ENCODE assay signal across 20 cellular contexts in genomic region chr4:1471443-1472147, GRCh38.
DNase-seq lines count a peak whose midpoint lies in the region; ATAC-seq and TF ChIP-seq lines count a peak whose summit lies in the region.
"Had no signal": no experiment of that assay in that cellular context is flagged by ENCODE, and none has a peak within 500 bp of the region (broad histone marks: within the 10 kb centered on the region; RNA-seq: fewer than 3 reads in every experiment).

No MANE protein-coding gene starts in this region.

- H3K9me3 Mint-ChIP-seq in CD14-positive monocyte (peaks cover 2 to 17% (median 7%) of the 10 kb centered on the region in 7 donors), glutamatergic neuron (ENCODE audit: unreplicated experiment) (peaks cover 11% of the 10 kb centered on the region)

- H3K4me2 ChIP-seq in mammary epithelial cell (ENCODE audit: insufficient read depth, low read depth, low read length): no peak overlapping the region

- WGBS in mammary epithelial cell (ENCODE audit: low coverage, missing lambda C conversion rate): 11% methylated on average over 18 of the region's 55 CpGs

- BruUV-seq in Panc1 (replicated peaks; lab: Mats Ljungman, UMichigan) (no TSS peak), mammary epithelial cell (replicated peaks; lab: Mats Ljungman, UMichigan) (no TSS peak)

- no peak overlapping the region for H2AFZ ChIP-seq in mammary epithelial cell (ENCODE audit: low read depth, low read length)

- H3K27ac Mint-ChIP-seq in CD14-positive monocyte (no peak overlapping the region), glutamatergic neuron (ENCODE audit: unreplicated experiment) (no peak overlapping the region)
- H3K27ac Mint-ChIP-seq: activated naive CD4-positive, alpha-beta T cell treated with anti-CD3 and anti-CD28 coated beads, Interleukin-2, amount 50 U/mL, for 72 hours; dendritic cell treated with granulocyte-macrophage colony-stimulating factor and Interleukin-4, amounts not matched to agents 40 ng/mL and 50 ng/mL, for 4 days; immature natural killer cell; memory B cell; naive thymus-derived CD8-positive, alpha-beta T cell; stimulated activated effector memory CD8-positive, alpha-beta T cell treated with anti-CD3 and anti-CD28 coated beads, Interleukin-12 subunit alpha, Interleukin-12 subunit beta, amount 100 ng/mL, for 72 hours had no signal

- no peak overlapping the region for H3K9ac ChIP-seq in mammary epithelial cell (ENCODE audit: insufficient read depth, low read length)

- no peaks in the 10 kb centered on the region for H4K20me1 ChIP-seq in mammary epithelial cell (ENCODE audit: insufficient read depth, low read length)

- ATAC-seq in Panc1 (0 out of 2 replicates have a peak, but pooled peaks have one; percentile 20), GM19455 (IDR thresholded peaks at IDR 0.05; ENCODE audit: unreplicated experiment) (no peak)
- ATAC-seq: activated naive CD4-positive, alpha-beta T cell treated with anti-CD3 and anti-CD28 coated beads, Interleukin-2, amount 50 U/mL, for 72 hours; body of pancreas; naive thymus-derived CD8-positive, alpha-beta T cell; psoas muscle; stimulated activated effector memory CD8-positive, alpha-beta T cell treated with anti-CD3 and anti-CD28 coated beads, Interleukin-12 subunit alpha, Interleukin-12 subunit beta, amount 100 ng/mL, for 72 hours had no signal

- in situ Hi-C loops in Panc1 (cut with HindIII; ENCODE audit: low pct_unique_long_range_greater_than_20kb, low sequenced_read_pairs) (no loop called here), mammary epithelial cell (cut with MboI; ENCODE audit: low sequenced_read_pairs in 2 of 2) (loop anchor here in 1 of 2 donors (25.0 kb wide), 1 partner anchor 616 kb away; no protein-coding TSS in a partner anchor)

- H3K4me3 Mint-ChIP-seq in CD14-positive monocyte (peak overlapping the region in 1 of 2 donors; percentile 13), glutamatergic neuron (ENCODE audit: unreplicated experiment) (no peak overlapping the region)
- H3K4me3 Mint-ChIP-seq: dendritic cell treated with granulocyte-macrophage colony-stimulating factor and Interleukin-4, amounts not matched to agents 40 ng/mL and 50 ng/mL, for 4 days; immature natural killer cell; memory B cell; naive thymus-derived CD8-positive, alpha-beta T cell; stimulated activated effector memory CD8-positive, alpha-beta T cell treated with anti-CD3 and anti-CD28 coated beads, Interleukin-12 subunit alpha, Interleukin-12 subunit beta, amount 100 ng/mL, for 72 hours had no signal

- H3K36me3 ChIP-seq in Panc1 (ENCODE audit: control insufficient read depth, insufficient read depth, low read length) (no peaks in the 10 kb centered on the region), mammary epithelial cell (ENCODE audit: insufficient read depth, low read length) (no peaks in the 10 kb centered on the region)
- H3K36me3 ChIP-seq: tibial artery had no signal

- TF ChIP-seq CTCF in CD14-positive monocyte (IDR thresholded peaks at IDR 0.05): no peak
- no peak for TF ChIP-seq CTCF in Panc1 (IDR thresholded peaks at IDR 0.05)
- TF ChIP-seq CTCF in glutamatergic neuron (IDR thresholded peaks at IDR 0.05; ENCODE audit: partially characterized antibody, unreplicated experiment): no peak
- no peak for TF ChIP-seq CTCF in mammary epithelial cell (conservative IDR thresholded peaks at IDR 0.05 in 1 of 2, IDR thresholded peaks at IDR 0.05 in 1 of 2; ENCODE audit: extremely low read depth in 1 of 2, insufficient read depth in 1 of 2, low read depth in 1 of 2, low read length in 2 of 2)

- POLR2A ChIA-PET in Panc1 (lab: Charles Lee): no interaction called here

- intact Hi-C loops in CD14-positive monocyte (cut with micrococcal nuclease) (no loop called here), Panc1 (cut with micrococcal nuclease; ENCODE audit: unreplicated experiment) (no loop called here), mammary epithelial cell (cut with micrococcal nuclease) (no loop called here)

- H3K79me2 ChIP-seq in mammary epithelial cell (ENCODE audit: insufficient read depth, low read length): no peaks in the 10 kb centered on the region

- H3K36me3 Mint-ChIP-seq in CD14-positive monocyte (no peaks in the 10 kb centered on the region), glutamatergic neuron (ENCODE audit: unreplicated experiment) (peaks cover 21% of the 10 kb centered on the region)
- H3K36me3 Mint-ChIP-seq: activated naive CD4-positive, alpha-beta T cell treated with anti-CD3 and anti-CD28 coated beads, Interleukin-2, amount 50 U/mL, for 72 hours; stimulated activated effector memory CD8-positive, alpha-beta T cell treated with anti-CD3 and anti-CD28 coated beads, Interleukin-12 subunit alpha, Interleukin-12 subunit beta, amount 100 ng/mL, for 72 hours had no signal

- DNase-seq in 8988T (peak; percentile 11), CD14-positive monocyte (ENCODE audit: low spot score) (peak; percentile 27), Panc1 (ENCODE audit: low read depth, low spot score) (no peak), glutamatergic neuron (peak; percentile 17), mammary epithelial cell (no peak), AML-193 (lab: John Stamatoyannopoulos, UW) (no peak)
- DNase-seq: activated CD4-positive, alpha-beta T cell treated with anti-CD3 and anti-CD28 coated beads, Interleukin-2, amount 50 U/mL, for 1 hour; immature natural killer cell; NCI-H446 treated with DMSO at 0.1 percent for 48 hours; stimulated activated CD4-positive, alpha-beta T cell treated with anti-CD3 and anti-CD28 coated beads, Interleukin-12 subunit alpha, Interleukin-12 subunit beta, amount 100 ng/mL, for 4 hours had no signal

- CTCF ChIA-PET in Panc1 (lab: Charles Lee) (no interaction called here), mammary epithelial cell (lab: Charles Lee; ENCODE audit: low non-redundant PET) (no interaction called here)

- H3K27ac ChIP-seq in Panc1 (ENCODE audit: low read length) (no peak overlapping the region), mammary epithelial cell (ENCODE audit: insufficient read depth, low read depth, low read length) (no peak overlapping the region)
- H3K27ac ChIP-seq: body of pancreas, psoas muscle, SK-N-MC, tibial artery had no signal

- H3K4me1 ChIP-seq in Panc1 (ENCODE audit: control insufficient read depth, insufficient read depth, low read length) (no peaks in the 10 kb centered on the region), mammary epithelial cell (ENCODE audit: insufficient read depth, low read length) (no peaks in the 10 kb centered on the region)
- H3K4me1 ChIP-seq: psoas muscle had no signal

- no peaks in the 10 kb centered on the region for H3K27me3 ChIP-seq in Panc1 (ENCODE audit: control insufficient read depth, insufficient read depth, low read length)
- peaks cover 11% of the 10 kb centered on the region for H3K27me3 ChIP-seq in mammary epithelial cell (ENCODE audit: insufficient read depth, low read length)

- H3K27me3 Mint-ChIP-seq in CD14-positive monocyte (ENCODE audit: low read depth in 3 of 3): peaks cover 17 to 27% (median 20%) of the 10 kb centered on the region in 3 donors
- peaks cover 16% of the 10 kb centered on the region for H3K27me3 Mint-ChIP-seq in glutamatergic neuron (ENCODE audit: unreplicated experiment)

- dilution Hi-C loops in mammary epithelial cell (cut with HindIII; ENCODE audit: low sequenced_read_pairs): no loop called here

- H3K4me3 ChIP-seq in Panc1 (ENCODE audit: low read depth in 2 of 2, low read length in 2 of 2) (no peak overlapping the region), mammary epithelial cell (replicated peaks in 1 of 3; ENCODE audit: insufficient read depth in 1 of 3, low read depth in 2 of 3, low read length in 3 of 3) (no peak overlapping the region)
- H3K4me3 ChIP-seq: body of pancreas, psoas muscle, SK-N-MC, tibial artery had no signal

- H3K9me3 ChIP-seq in Panc1 (ENCODE audit: control insufficient read depth, insufficient read depth, low read depth, low read length) (no peaks in the 10 kb centered on the region), mammary epithelial cell (replicated peaks; ENCODE audit: insufficient read depth, low read length) (no peaks in the 10 kb centered on the region)
- H3K9me3 ChIP-seq: body of pancreas, psoas muscle had no signal

- H3K4me1 Mint-ChIP-seq in CD14-positive monocyte (no peaks in the 10 kb centered on the region), glutamatergic neuron (ENCODE audit: low read depth, unreplicated experiment) (peaks cover 2% of the 10 kb centered on the region)
- H3K4me1 Mint-ChIP-seq: immature natural killer cell; memory B cell; naive thymus-derived CD8-positive, alpha-beta T cell; stimulated activated effector memory CD8-positive, alpha-beta T cell treated with anti-CD3 and anti-CD28 coated beads, Interleukin-12 subunit alpha, Interleukin-12 subunit beta, amount 100 ng/mL, for 72 hours had no signal

Comparison
In these comparisons a context has a peak if more than half of its experiments do, and no peak if none do; other contexts are left out.
1. DNase-seq: peak in 8988T (single experiment), CD14-positive monocyte (single experiment) and glutamatergic neuron (single experiment); none in Panc1 (single experiment), mammary epithelial cell (single experiment) and AML-193 (0 of 2).